ENCODE assay signal across 8 cellular contexts in the genomic region with DNA sequence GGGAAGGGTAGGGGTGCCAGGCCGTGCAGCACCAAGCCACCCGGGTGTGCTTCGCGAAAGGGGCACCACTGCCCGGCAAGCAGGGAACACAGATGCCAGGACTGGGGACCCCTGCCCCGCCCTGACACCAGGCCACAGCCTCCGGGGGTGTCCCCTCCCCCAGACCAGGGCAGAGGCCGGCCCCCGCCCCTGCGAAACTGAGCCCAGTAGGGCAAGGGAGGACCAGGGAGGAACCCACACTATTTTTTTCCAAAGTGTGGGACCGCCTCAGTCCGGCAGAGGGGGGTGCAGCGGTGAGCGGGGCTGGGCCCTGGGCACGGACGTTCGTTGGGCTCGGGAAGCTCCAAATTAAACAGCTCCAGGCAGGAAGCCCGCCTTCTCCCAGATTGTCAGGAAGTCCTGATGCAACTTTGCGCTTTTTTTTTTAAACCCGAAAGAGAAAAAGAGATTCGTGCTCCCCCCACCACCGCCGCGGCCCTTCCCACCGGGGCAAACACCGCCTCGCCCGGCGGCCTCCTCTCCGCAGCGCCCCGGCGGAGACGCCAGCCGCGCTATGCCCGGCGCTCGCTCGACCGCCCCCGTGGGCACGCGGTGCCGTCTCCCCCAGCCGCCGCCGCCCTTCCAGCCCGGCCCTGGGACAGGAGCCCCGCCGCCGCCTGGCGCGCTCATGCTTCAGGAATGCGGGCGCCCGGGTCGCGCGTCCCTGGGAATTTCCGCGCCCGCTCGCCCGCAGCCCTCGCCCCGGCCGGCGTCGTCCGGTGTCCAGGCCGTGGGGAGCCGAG. TPM values are rescaled to one million over a fixed set of nuclear protein-coding genes. Genes with fewer than 3 reads are reported as not detected.
DNase-seq lines count a peak whose midpoint lies in the region; ATAC-seq and TF ChIP-seq lines count a peak whose summit lies in the region.

No MANE protein-coding gene starts in this region.

- no peak overlapping the region for H2AFZ ChIP-seq in smooth muscle cell (ENCODE audit: low read depth)

- TF ChIP-seq CTCF in brain (conservative IDR thresholded peaks at IDR 0.05) (peak; percentile 41 to 65), smooth muscle cell (IDR thresholded peaks at IDR 0.05; ENCODE audit: borderline replicate concordance, insufficient read depth, poor library complexity, severe bottlenecking) (peak; percentile 37)

- in situ Hi-C loops in HAP-1 (cut with MboI; ENCODE audit: low sequenced_read_pairs) = no loop called here

- no peaks in the 10 kb centered on the region for H3K27me3 ChIP-seq in CD4-positive, alpha-beta memory T cell (ENCODE audit: insufficient read depth, low read length)
- no peaks in the 10 kb centered on the region for H3K27me3 ChIP-seq in HAP-1 (ENCODE audit: low read depth)
- no peaks in the 10 kb centered on the region for H3K27me3 ChIP-seq in SJCRH30
- H3K27me3 ChIP-seq in smooth muscle cell (ENCODE audit: low read depth) = no peaks in the 10 kb centered on the region

- no peaks in the 10 kb centered on the region for H3K9me3 ChIP-seq in CD4-positive, alpha-beta memory T cell (ENCODE audit: control insufficient read depth in 1 of 2, low read length in 2 of 2)
- H3K9me3 ChIP-seq in HAP-1 (no peaks in the 10 kb centered on the region), SJCRH30 (replicated peaks) (no peaks in the 10 kb centered on the region), smooth muscle cell (replicated peaks; ENCODE audit: low read depth) (no peaks in the 10 kb centered on the region)

- no peak for ATAC-seq in HG03469 (IDR thresholded peaks at IDR 0.05; ENCODE audit: unreplicated experiment)

- CTCF ChIA-PET in CD4-positive, alpha-beta memory T cell (lab: Charles Lee; ENCODE audit: partially characterized antibody) = interaction anchor here (0.8 to 10.7 kb wide), 8 partner anchors 16 to 164 kb away, joined by 3 to 137 read pairs (median 8); partner anchors contain the start of genes GALNS and TRAPPC2L

- peaks cover 52% of the 10 kb centered on the region for H3K4me1 ChIP-seq in CD4-positive, alpha-beta memory T cell (ENCODE audit: insufficient read depth, low read length)
- H3K4me1 ChIP-seq in HAP-1 (peaks cover 12% of the 10 kb centered on the region), SJCRH30 (peaks cover 8% of the 10 kb centered on the region), smooth muscle cell (ENCODE audit: low read depth) (peaks cover 16% of the 10 kb centered on the region)

- peaks cover 6% of the 10 kb centered on the region for H3F3A ChIP-seq in smooth muscle cell (ENCODE audit: low read depth)

- DNase-seq in CD4-positive, alpha-beta memory T cell = peak in 3 of 5 donors; percentile 30 to 43 (median 38)
- DNase-seq in HAP-1 (ENCODE audit: low spot score in 2 of 2) = peak; percentile 36 to 74
- DNase-seq in SJCRH30 = no peak
- DNase-seq in iPS-NIHi7 (ENCODE audit: extremely low spot score) = peak; percentile 64
- peak; percentile 56 for DNase-seq in smooth muscle cell (lab: John Stamatoyannopoulos, UW; ENCODE audit: unreplicated experiment)
- no peak for DNase-seq in NCI-H1105 (lab: John Stamatoyannopoulos, UW)

- intact Hi-C loops in CD4-positive, alpha-beta memory T cell (cut with micrococcal nuclease) = loop anchor here (5.0 kb wide), 1 partner anchor 97 kb away; the partner anchor contains the start of gene SNAI3

- peaks cover 55% of the 10 kb centered on the region for H3K79me2 ChIP-seq in smooth muscle cell (ENCODE audit: low read depth)

- peaks cover 0 to 1% (median 0%) of the 10 kb centered on the region in 8 donors for H3K9me3 Mint-ChIP-seq in CD4-positive, alpha-beta memory T cell
- H3K9me3 Mint-ChIP-seq in brain = no peaks in the 10 kb centered on the region

- H3K4me3 ChIP-seq in CD4-positive, alpha-beta memory T cell (ENCODE audit: low read length in 2 of 2) = peak overlapping the region; percentile 26 to 70
- H3K4me3 ChIP-seq in HAP-1 (peak overlapping the region; percentile 62), SJCRH30 (peak overlapping the region; percentile 58), smooth muscle cell (peak overlapping the region; percentile 90)

- no peaks in the 10 kb centered on the region for H3K36me3 ChIP-seq in CD4-positive, alpha-beta memory T cell (ENCODE audit: insufficient read depth, low read length)
- peaks cover 9% of the 10 kb centered on the region for H3K36me3 ChIP-seq in HAP-1 (replicated peaks)
- H3K36me3 ChIP-seq in SJCRH30 = no peaks in the 10 kb centered on the region
- no peaks in the 10 kb centered on the region for H3K36me3 ChIP-seq in smooth muscle cell (ENCODE audit: low read depth)

- H3K4me3 Mint-ChIP-seq in CD4-positive, alpha-beta memory T cell = peak overlapping the region; percentile 79 to 94 (median 86)
- H3K4me3 Mint-ChIP-seq in brain = peak overlapping the region; percentile 72 to 83 (median 77)

- H4K20me1 ChIP-seq in smooth muscle cell (ENCODE audit: low read depth) = peaks cover 47% of the 10 kb centered on the region

- WGBS in smooth muscle cell (ENCODE audit: low lambda C conversion rate) = 6% methylated on average over 36 of the region's 74 CpGs

- POLR2A ChIA-PET in CD4-positive, alpha-beta memory T cell (lab: Charles Lee; ENCODE audit: partially characterized antibody) = interaction anchor here (0.9 to 8.8 kb wide), 12 partner anchors 10 to 214 kb away, joined by 3 to 206 read pairs (median 7); partner anchors contain the start of genes APRT, CDT1, CTU2 and GALNS

- peaks cover 0 to 16% of the 10 kb centered on the region in 2 donors for H3K36me3 Mint-ChIP-seq in CD4-positive, alpha-beta memory T cell
- H3K36me3 Mint-ChIP-seq in brain = no peaks in the 10 kb centered on the region

- H3K4me2 ChIP-seq in smooth muscle cell = peak overlapping the region; percentile 91

- peaks cover 30 to 46% (median 40%) of the 10 kb centered on the region in 4 donors for H3K4me1 Mint-ChIP-seq in CD4-positive, alpha-beta memory T cell
- peaks cover 30% of the 10 kb centered on the region for H3K4me1 Mint-ChIP-seq in brain

- peak overlapping the region; percentile 94 for H3K9ac ChIP-seq in smooth muscle cell (ENCODE audit: low read depth)

- no peaks in the 10 kb centered on the region for H3K27me3 Mint-ChIP-seq in CD4-positive, alpha-beta memory T cell
- peaks cover 61% of the 10 kb centered on the region for H3K27me3 Mint-ChIP-seq in brain

- H3K27ac Mint-ChIP-seq in CD4-positive, alpha-beta memory T cell = peak overlapping the region in 6 of 7 donors; percentile 53 to 98 (median 79)
- H3K27ac Mint-ChIP-seq in brain = no peak overlapping the region

- peak overlapping the region; percentile 74 for H3K27ac ChIP-seq in CD4-positive, alpha-beta memory T cell (ENCODE audit: low read depth, low read length)
- no peak overlapping the region for H3K27ac ChIP-seq in SJCRH30
- H3K27ac ChIP-seq in smooth muscle cell (ENCODE audit: low read depth) = peak overlapping the region; percentile 94

RNA-seq across cellular contexts. Expression of gene PIEZO1, which starts 0.8 kb away (rescaled TPM):
- 100 to 1,000 TPM; 274 to 302 TPM for total RNA-seq in CD4-positive, alpha-beta memory T cell
- polyA plus RNA-seq in CD4-positive, alpha-beta memory T cell = 10 to 100 TPM; 12.0 to 67.5 TPM
- total RNA-seq in SJCRH30 (2014; rRNA removed; shearing (Covaris generic)) = 23.8 and 28.1 TPM in 2 replicates
- polyA plus RNA-seq in brain (ENCODE audit: insufficient read depth, low read depth, low replicate concordance) = 12.9 TPM
- 59.2 and 62.1 TPM in 2 replicates for total RNA-seq in smooth muscle cell
- 70.9 and 107 TPM in 2 replicates for polyA plus RNA-seq in smooth muscle cell

RNA-seq across cellular contexts. Expression of gene CDT1, which starts 19.3 kb away (rescaled TPM):
- total RNA-seq in CD4-positive, alpha-beta memory T cell = under 1 TPM; 0.17 TPM
- under 1 TPM; 0.19 to 0.26 TPM for polyA plus RNA-seq in CD4-positive, alpha-beta memory T cell
- total RNA-seq in SJCRH30 (2014; rRNA removed; shearing (Covaris generic)) = 24.3 and 27.2 TPM in 2 replicates
- polyA plus RNA-seq in brain (ENCODE audit: insufficient read depth, low read depth, low replicate concordance) (77.9 TPM), smooth muscle cell (9.0 and 13.3 TPM in 2 replicates)
- total RNA-seq in smooth muscle cell = 2.1 and 5.3 TPM in 2 replicates

RNA-seq across cellular contexts. Expression of gene APRT, which starts 27.5 kb away (rescaled TPM):
- total RNA-seq in CD4-positive, alpha-beta memory T cell = 100 to 1,000 TPM; 171 to 175 TPM
- 100 to 1,000 TPM; 569 to 624 TPM for polyA plus RNA-seq in CD4-positive, alpha-beta memory T cell
- 43.4 and 46.5 TPM in 2 replicates for total RNA-seq in SJCRH30 (2014; rRNA removed; shearing (Covaris generic))
- polyA plus RNA-seq in brain (ENCODE audit: insufficient read depth, low read depth, low replicate concordance) (141 TPM), smooth muscle cell (200 and 216 TPM in 2 replicates)
- 72.5 and 143 TPM in 2 replicates for total RNA-seq in smooth muscle cell

Comparison
In these comparisons a context has a peak if more than half of its experiments do, and no peak if none do; other contexts are left out.
1. DNase-seq: peak in CD4-positive, alpha-beta memory T cell (3 of 5), HAP-1 (2 of 2), iPS-NIHi7 (single experiment) and smooth muscle cell (single experiment); none in SJCRH30 (0 of 2) and NCI-H1105 (single experiment).
2. H3K27ac Mint-ChIP-seq: peak in CD4-positive, alpha-beta memory T cell (6 of 7); none in brain (0 of 5).
3. Peak in every context shown above with its lines, with median percentiles within 50 percentile points of each other: H3K4me3 ChIP-seq.